24 cellular contexts compared by ENCODE assay signal in genomic region chr13:97883356-97883755, GRCh38.
"Had no signal": no experiment of that assay in that cellular context is flagged by ENCODE, and none has a peak within 500 bp of the region (broad histone marks: within the 10 kb centered on the region; RNA-seq: fewer than 3 reads in every experiment).

No MANE protein-coding gene starts in this region.

- ATAC-seq: activated CD8-positive, alpha-beta memory T cell treated with anti-CD3 and anti-CD28 coated beads, Interleukin-2, amount 10 ng/mL, durations not matched to agents 7 days and 5 days; Panc1; Right ventricle myocardium inferior; T-cell had no signal

- DNase-seq: activated B cell treated with CpG ODN at 0.5 μM for 24 hours; activated CD4-positive, alpha-beta T cell treated with anti-CD3 and anti-CD28 coated beads for 1 hour; activated CD4-positive, alpha-beta T cell treated with anti-CD3 and anti-CD28 coated beads, Interleukin-2, amount 10 ng/mL, durations not matched to agents 24 days and 14 days; activated CD4-positive, alpha-beta T cell treated with anti-CD3 and anti-CD28 coated beads, Interleukin-2, amount 50 U/mL, for 48 hours; activated CD8-positive, alpha-beta memory T cell treated with anti-CD3 and anti-CD28 coated beads, Interleukin-2, amount 10 ng/mL, durations not matched to agents 7 days and 5 days; activated effector memory CD4-positive, alpha-beta T cell treated with Interleukin-2 at 50 U/mL for 16 hours; activated naive CD4-positive, alpha-beta T cell; activated T-cell treated with anti-CD3 and anti-CD28 coated beads, Interleukin-2, amount 50 U/mL, for 24 hours; amniotic stem cell; KG1; NCI-H1092; NCI-H1417; NCI-H1930; NCI-H2171; NCI-H226; NCI-H526 treated with DMSO at 0.1 percent for 48 hours; RPMI8226; T-cell; T-helper 2 cell; T1000 had no signal

- H3K27ac ChIP-seq: ascending aorta, SK-N-MC had no signal

- H3K9me3 ChIP-seq: ascending aorta had no signal

- H3K4me3 ChIP-seq: ascending aorta, SK-N-MC had no signal

- H3K4me1 ChIP-seq: ascending aorta had no signal

- H3K27me3 ChIP-seq: ascending aorta had no signal

- H3K36me3 ChIP-seq: ascending aorta had no signal
